In genomic region chr1:2946999-2947650, GRCh38 we compare ENCODE assay signal across 18 cellular contexts.
DNase-seq lines count a peak whose midpoint lies in the region; ATAC-seq, FAIRE-seq and TF ChIP-seq lines count a peak whose summit lies in the region.
"Had no signal": no experiment of that assay in that cellular context is flagged by ENCODE, and none has a peak within 500 bp of the region (broad histone marks: within the 10 kb centered on the region; RNA-seq: fewer than 3 reads in every experiment).

No MANE protein-coding gene starts in this region.

- ATAC-seq in IMR-90 (ENCODE audit: low read depth) = no peak
- ATAC-seq in HepG2 = no peak; the same call in 2 of the 3 replicates
- ATAC-seq in gastroesophageal sphincter = no peak
- no peak for ATAC-seq in esophagus mucosa

- in situ Hi-C loops in IMR-90 (cut with MboI; ENCODE audit: low sequenced_read_pairs) = no loop called here
- in situ Hi-C loops in HepG2 (cut with HindIII; ENCODE audit: extremely low pct_ligation_motif_present, low pct_unique_long_range_greater_than_20kb) = no loop called here

- no peak overlapping the region for H2BK15ac ChIP-seq in IMR-90 (ENCODE audit: low read depth, low read length)

- H3K9me1 ChIP-seq in IMR-90 (ENCODE audit: insufficient read depth, low read length) = no peaks in the 10 kb centered on the region

- no peak overlapping the region for H2AK5ac ChIP-seq in IMR-90 (ENCODE audit: low read depth, low read length)

- H2BK20ac ChIP-seq in IMR-90 (ENCODE audit: low read depth, low read length) = no peak overlapping the region

- BruUV-seq in IMR-90 (replicated peaks; lab: Mats Ljungman, UMichigan) (no TSS peak), HepG2 (replicated peaks; lab: Mats Ljungman, UMichigan) (no TSS peak)

- H3K9ac ChIP-seq in BLaER1 (0 out of 2 replicates have a peak overlapping the region, but pooled peaks have one; percentile 6), IMR-90 (ENCODE audit: low read depth, low read length) (no peak overlapping the region), HepG2 (ENCODE audit: insufficient read depth, low read depth, low read length) (no peak overlapping the region)

- CTCF ChIA-PET in IMR-90 (lab: Yijun Ruan, JAX) (no interaction called here), HepG2 (lab: Yijun Ruan, JAX; ENCODE audit: low intra/inter-chr PET ratio, low total read pairs) (no interaction called here)

- TF ChIP-seq POLR2A in IMR-90 (IDR thresholded peaks at IDR 0.05; ENCODE audit: low read depth, low read length) (no peak), HepG2 (IDR thresholded peaks at IDR 0.05; ENCODE audit: insufficient read depth in 1 of 2, low read depth in 2 of 2, low read length in 2 of 2) (no peak), spleen (IDR thresholded peaks at IDR 0.05) (no peak), gastroesophageal sphincter (IDR thresholded peaks at IDR 0.05) (no peak)

- H4K20me1 ChIP-seq in BLaER1 (peaks cover 10% of the 10 kb centered on the region; the same call in 1 of the 2 replicates), IMR-90 (ENCODE audit: insufficient read depth, low read length) (no peaks in the 10 kb centered on the region), HepG2 (ENCODE audit: insufficient read depth, low read length) (no peaks in the 10 kb centered on the region)

- no peaks in the 10 kb centered on the region for H3K36me3 ChIP-seq in BLaER1
- H3K36me3 ChIP-seq in IMR-90 (ENCODE audit: control insufficient read depth, insufficient read depth, low read length) = no peaks in the 10 kb centered on the region
- no peaks in the 10 kb centered on the region for H3K36me3 ChIP-seq in HepG2 (replicated peaks in 1 of 2; ENCODE audit: control insufficient read depth in 1 of 2, insufficient read depth in 2 of 2, low read length in 2 of 2)
- H3K36me3 ChIP-seq in spleen = no peaks in the 10 kb centered on the region
- H3K36me3 ChIP-seq in gastroesophageal sphincter = no peaks in the 10 kb centered on the region

- H3K79me1 ChIP-seq in IMR-90 (ENCODE audit: low read depth in 1 of 2, low read length in 2 of 2) = no peaks in the 10 kb centered on the region

- H3K23ac ChIP-seq in IMR-90 (ENCODE audit: low read depth, low read length) = no peak overlapping the region

- no peak overlapping the region for H3K56ac ChIP-seq in IMR-90 (ENCODE audit: extremely low read depth, insufficient read depth, low read length)

- no peak overlapping the region for H3K14ac ChIP-seq in IMR-90 (replicated peaks; ENCODE audit: low read depth, low read length)

- H4K5ac ChIP-seq in IMR-90 (ENCODE audit: low read depth, low read length) = no peak overlapping the region

- intact Hi-C loops in IMR-90 (cut with micrococcal nuclease) = no loop called here
- intact Hi-C loops in HepG2 (cut with micrococcal nuclease; ENCODE audit: unreplicated experiment) = no loop called here
- intact Hi-C loops in spleen (cut with DNase I; ENCODE audit: low total_unique reads) = no loop called here

- peaks cover 36% of the 10 kb centered on the region for H3K27me3 ChIP-seq in BLaER1
- no peaks in the 10 kb centered on the region for H3K27me3 ChIP-seq in IMR-90 (ENCODE audit: control insufficient read depth, insufficient read depth, low read length)
- peaks cover 14 to 55% of the 10 kb centered on the region in 2 experiments for H3K27me3 ChIP-seq in HepG2 (ENCODE audit: control insufficient read depth in 1 of 2, insufficient read depth in 2 of 2, low read length in 2 of 2)
- peaks cover 0 to 73% (median 7%) of the 10 kb centered on the region in 7 donors for H3K27me3 ChIP-seq in spleen (replicated peaks in 1 of 7)
- peaks cover 85% of the 10 kb centered on the region for H3K27me3 ChIP-seq in gastroesophageal sphincter

- FAIRE-seq in HepG2 (lab: Jason Lieb, UNC) = no peak
- FAIRE-seq: HTR-8/SVneo had no signal

- TF ChIP-seq EP300 in HepG2 (IDR thresholded peaks at IDR 0.05; ENCODE audit: low read depth in 2 of 2, low read length in 2 of 2) (no peak), HepG2 (CRISPR knock-in tag; IDR thresholded peaks at IDR 0.05; ENCODE audit: borderline replicate concordance) (no peak), gastroesophageal sphincter (IDR thresholded peaks at IDR 0.05) (no peak)

- H4K91ac ChIP-seq in IMR-90 (ENCODE audit: insufficient read depth, low read depth, low read length) = no peak overlapping the region

- no peak overlapping the region for H2AK9ac ChIP-seq in IMR-90 (replicated peaks; ENCODE audit: low read depth, low read length, poor library complexity)

- H3K27ac ChIP-seq in BLaER1 = no peak overlapping the region
- no peak overlapping the region for H3K27ac ChIP-seq in IMR-90 (ENCODE audit: insufficient read depth, low read length)
- no peak overlapping the region for H3K27ac ChIP-seq in HepG2 (ENCODE audit: extremely low read length, insufficient read depth, low read length)
- no peak overlapping the region for H3K27ac ChIP-seq in spleen
- H3K27ac ChIP-seq in gastroesophageal sphincter = no peak overlapping the region

- POLR2A ChIA-PET in IMR-90 (lab: Charles Lee; ENCODE audit: unreplicated experiment) = no interaction called here
- POLR2A ChIA-PET in HepG2 (lab: Yijun Ruan, JAX) = no interaction called here

- H4K8ac ChIP-seq in IMR-90 (ENCODE audit: low read depth in 2 of 2, low read length in 2 of 2) = no peak overlapping the region

- no peaks in the 10 kb centered on the region for H3K79me2 ChIP-seq in HepG2 (ENCODE audit: insufficient read depth, low read length)

- peaks cover under 1% of the 10 kb centered on the region for H3K9me3 ChIP-seq in BLaER1
- H3K9me3 ChIP-seq in IMR-90 (ENCODE audit: control insufficient read depth, insufficient read depth, low read length) = peaks cover 56% of the 10 kb centered on the region
- H3K9me3 ChIP-seq in HepG2 (ENCODE audit: low read length) = no peaks in the 10 kb centered on the region
- peaks cover 0 to 8% (median under 1%) of the 10 kb centered on the region in 8 donors for H3K9me3 ChIP-seq in spleen
- H3K9me3 ChIP-seq in gastroesophageal sphincter = peaks cover 0 to 9% (median 0%) of the 10 kb centered on the region in 3 donors
- H3K9me3 ChIP-seq: Caco-2 had no signal

- dilution Hi-C loops in IMR-90 (cut with HindIII; ENCODE audit: low sequenced_read_pairs, unreplicated experiment) = no loop called here

- no peak overlapping the region for H3K18ac ChIP-seq in IMR-90 (ENCODE audit: low read depth, low read length)

- H2BK5ac ChIP-seq in IMR-90 (ENCODE audit: low read depth, low read length, poor library complexity, severe bottlenecking) = no peak overlapping the region

- TF ChIP-seq CTCF in IMR-90 (conservative IDR thresholded peaks at IDR 0.05; ENCODE audit: low read depth, low read length) = no peak
- no peak for TF ChIP-seq CTCF in HepG2 (CRISPR knock-in tag; IDR thresholded peaks at IDR 0.05)
- no peak for TF ChIP-seq CTCF in spleen (IDR thresholded peaks at IDR 0.05 in 8 of 11, conservative IDR thresholded peaks at IDR 0.05 in 3 of 11)
- TF ChIP-seq CTCF in gastroesophageal sphincter (IDR thresholded peaks at IDR 0.05) = no peak

- H3K4ac ChIP-seq in IMR-90 (ENCODE audit: low read depth, low read length) = no peak overlapping the region

- no peak for DNase-seq in IMR-90
- DNase-seq in HepG2 (ENCODE audit: low spot score) = no peak
- DNase-seq in spleen = peak; percentile 56
- no peak for DNase-seq in AG08395 (ENCODE audit: low spot score)
- DNase-seq: Caco-2; CD4-positive, alpha-beta T cell; GF-D8; GOT3; NCI-H187; NCI-H2107; NCI-H510A; NCI-H748 treated with DMSO at 0.1 percent for 48 hours; OCI-M1; SIG-M5 had no signal

- H3K4me1 ChIP-seq in BLaER1 (peaks cover 38% of the 10 kb centered on the region), IMR-90 (ENCODE audit: control insufficient read depth, insufficient read depth, low read length) (no peaks in the 10 kb centered on the region), HepG2 (ENCODE audit: insufficient read depth, low read length) (no peaks in the 10 kb centered on the region), spleen (peaks cover 0 to 8% (median 2%) of the 10 kb centered on the region in 6 donors), gastroesophageal sphincter (no peaks in the 10 kb centered on the region)
- H3K4me1 ChIP-seq: Caco-2 had no signal

- H3K4me2 ChIP-seq in BLaER1 (peak overlapping the region; percentile 39; the same call in 1 of the 2 replicates), IMR-90 (ENCODE audit: low read depth, low read length) (no peak overlapping the region), HepG2 (ENCODE audit: low read depth, low read length) (no peak overlapping the region)

- TF ChIP-seq RAD21 in IMR-90 (IDR thresholded peaks at IDR 0.05; ENCODE audit: low read length) (no peak), HepG2 (CRISPR knock-in tag; IDR thresholded peaks at IDR 0.05) (no peak)

- WGBS in IMR-90 (ENCODE audit: extremely low coverage in 2 of 2, insufficient read length in 1 of 2), 2 experiments = 35% methylated on average over 8 of the region's 19 CpGs; no CpG with 5 or more reads in 1 of the 2 experiments
- 9% methylated on average over 18 of the region's 19 CpGs for WGBS in HepG2 (ENCODE audit: low lambda C conversion rate)
- 28 to 36% (median 32%) methylated on average over 17 to 19 of the region's 19 CpGs for WGBS in spleen, 5 donors
- WGBS in gastroesophageal sphincter (ENCODE audit: low coverage in 1 of 2), 2 donors = 24 to 38% methylated on average over 7 to 11 of the region's 19 CpGs

- H3K4me3 ChIP-seq in BLaER1 (no peak overlapping the region), IMR-90 (ENCODE audit: insufficient read depth, low read depth, low read length) (no peak overlapping the region), HepG2 (replicated peaks in 1 of 3; ENCODE audit: insufficient read depth in 1 of 3, low read depth in 2 of 3, low read length in 3 of 3) (no peak overlapping the region), spleen (no peak overlapping the region), gastroesophageal sphincter (no peak overlapping the region)

- H2AFZ ChIP-seq in IMR-90 (replicated peaks; ENCODE audit: low read length, poor library complexity) (no peak overlapping the region), HepG2 (ENCODE audit: low read length) (no peak overlapping the region)

- no peak overlapping the region for H2BK120ac ChIP-seq in IMR-90 (ENCODE audit: low read depth, low read length)

TF ChIP-seq in IMR-90, 13 proteins besides CTCF, POLR2A, EP300 and RAD21:
- TF ChIP-seq MAZ (IDR thresholded peaks at IDR 0.05; ENCODE audit: borderline replicate concordance, low read depth, low read length) (no peak), MAFK (IDR thresholded peaks at IDR 0.05; ENCODE audit: low read depth, low read length) (peak; percentile 77), BHLHE40 (IDR thresholded peaks at IDR 0.05; ENCODE audit: low read depth, low read length) (no peak)

TF ChIP-seq in HepG2, 621 proteins besides CTCF, POLR2A, EP300 and RAD21 (continues in another document):
- TF ChIP-seq FOXA3 (CRISPR knock-in tag; IDR thresholded peaks at IDR 0.05) = no peak
